2 cellular contexts compared by ENCODE assay signal in the genomic region with DNA sequence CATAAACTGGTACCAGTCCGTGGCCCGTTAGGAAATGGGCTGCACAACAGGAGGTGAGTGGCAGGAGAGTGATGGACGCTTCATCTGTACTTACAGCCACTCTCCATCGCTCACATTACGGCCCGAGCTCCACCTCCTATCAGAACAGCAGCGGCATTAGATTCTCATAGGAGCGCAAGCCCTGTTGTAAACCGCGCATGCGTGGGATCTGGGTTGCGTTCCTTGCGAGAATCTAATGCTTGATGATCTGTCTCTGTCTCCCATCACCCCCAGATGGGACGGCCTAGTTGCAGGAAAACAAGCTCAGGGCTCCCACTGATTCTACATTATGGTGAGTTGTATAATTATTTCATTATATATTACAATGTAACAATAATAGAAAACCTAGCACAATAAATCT.
A peak's percentile ranks its signal among the peaks of the same experiment; 100 is the strongest.
TF ChIP-seq lines count a peak whose summit lies in the region.

No MANE protein-coding gene starts in this region.

TF ChIP-seq in IMR-90, 13 proteins besides CTCF, POLR2A, EP300 and RAD21:
- TF ChIP-seq BHLHE40 (IDR thresholded peaks at IDR 0.05; ENCODE audit: low read depth, low read length) (no peak), CHD1 (IDR thresholded peaks at IDR 0.05; ENCODE audit: low read depth, low read length) (no peak), MXI1 (IDR thresholded peaks at IDR 0.05; ENCODE audit: borderline replicate concordance, low read depth, low read length) (no peak), MAFK (IDR thresholded peaks at IDR 0.05; ENCODE audit: low read depth, low read length) (no peak), RCOR1 (IDR thresholded peaks at IDR 0.05; ENCODE audit: insufficient replicate concordance, low read length) (no peak), FOS (IDR thresholded peaks at IDR 0.05; ENCODE audit: low read depth, low read length) (no peak), MAZ (IDR thresholded peaks at IDR 0.05; ENCODE audit: borderline replicate concordance, low read depth, low read length) (no peak), SMC3 (IDR thresholded peaks at IDR 0.05; ENCODE audit: low read depth, low read length) (no peak), RFX5 (IDR thresholded peaks at IDR 0.05; ENCODE audit: low read depth, low read length) (no peak), NFE2L2 (IDR thresholded peaks at IDR 0.05; ENCODE audit: low read depth, low read length) (no peak), CEBPB (IDR thresholded peaks at IDR 0.05; ENCODE audit: low read depth, low read length) (no peak)
- TF ChIP-seq, protein P1, sequence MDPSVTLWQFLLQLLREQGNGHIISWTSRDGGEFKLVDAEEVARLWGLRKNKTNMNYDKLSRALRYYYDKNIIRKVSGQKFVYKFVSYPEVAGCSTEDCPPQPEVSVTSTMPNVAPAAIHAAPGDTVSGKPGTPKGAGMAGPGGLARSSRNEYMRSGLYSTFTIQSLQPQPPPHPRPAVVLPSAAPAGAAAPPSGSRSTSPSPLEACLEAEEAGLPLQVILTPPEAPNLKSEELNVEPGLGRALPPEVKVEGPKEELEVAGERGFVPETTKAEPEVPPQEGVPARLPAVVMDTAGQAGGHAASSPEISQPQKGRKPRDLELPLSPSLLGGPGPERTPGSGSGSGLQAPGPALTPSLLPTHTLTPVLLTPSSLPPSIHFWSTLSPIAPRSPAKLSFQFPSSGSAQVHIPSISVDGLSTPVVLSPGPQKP (IDR thresholded peaks at IDR 0.05; ENCODE audit: borderline replicate concordance, low read depth, low read length) = no peak
- TF ChIP-seq, protein P2, sequence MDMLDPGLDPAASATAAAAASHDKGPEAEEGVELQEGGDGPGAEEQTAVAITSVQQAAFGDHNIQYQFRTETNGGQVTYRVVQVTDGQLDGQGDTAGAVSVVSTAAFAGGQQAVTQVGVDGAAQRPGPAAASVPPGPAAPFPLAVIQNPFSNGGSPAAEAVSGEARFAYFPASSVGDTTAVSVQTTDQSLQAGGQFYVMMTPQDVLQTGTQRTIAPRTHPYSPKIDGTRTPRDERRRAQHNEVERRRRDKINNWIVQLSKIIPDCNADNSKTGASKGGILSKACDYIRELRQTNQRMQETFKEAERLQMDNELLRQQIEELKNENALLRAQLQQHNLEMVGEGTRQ (IDR thresholded peaks at IDR 0.05; ENCODE audit: low read depth, low read length) = no peak

TF ChIP-seq in K562, 482 proteins besides CTCF, POLR2A, EP300 and RAD21:
- TF ChIP-seq ZBED1 (IDR thresholded peaks at IDR 0.05) (no peak), NRF1 (conservative IDR thresholded peaks at IDR 0.05 in 1 of 2, IDR thresholded peaks at IDR 0.05 in 1 of 2) (peak; percentile 62 to 67)
